ENCODE assay signal across 9 cellular contexts in genomic region chr20:4018015-4018748, GRCh38. TPM values are rescaled to one million over a fixed set of nuclear protein-coding genes. Genes with fewer than 3 reads are reported as not detected.
A peak's percentile ranks its signal among the peaks of the same experiment; 100 is the strongest.
DNase-seq lines count a peak whose midpoint lies in the region; TF ChIP-seq lines count a peak whose summit lies in the region.
"Had no signal": no experiment of that assay in that cellular context is flagged by ENCODE, and none has a peak within 500 bp of the region (broad histone marks: within the 10 kb centered on the region; RNA-seq: fewer than 3 reads in every experiment).

No MANE protein-coding gene starts in this region.

- H3K4me2 ChIP-seq in Loucy (ENCODE audit: low read depth, low read length, poor library complexity, severe bottlenecking), result no peak overlapping the region

- no peak overlapping the region for H3K9ac ChIP-seq in Loucy (ENCODE audit: low read depth, low read length, poor library complexity, severe bottlenecking)

- peaks cover 5% of the 10 kb centered on the region for H4K20me1 ChIP-seq in Loucy (ENCODE audit: insufficient read depth, low read length, poor library complexity, severe bottlenecking)

- TF ChIP-seq CTCF in Loucy (conservative IDR thresholded peaks at IDR 0.05; ENCODE audit: low read length) (no peak), epithelial cell of esophagus (IDR thresholded peaks at IDR 0.05; ENCODE audit: insufficient read depth, low read depth, low read length, missing control alignments) (no peak)

- H3K36me3 ChIP-seq in Loucy (ENCODE audit: insufficient read depth, low read length) (no peaks in the 10 kb centered on the region), HAP-1 (replicated peaks) (no peaks in the 10 kb centered on the region)

- H3K9me2 ChIP-seq in Loucy (replicated peaks; ENCODE audit: low read depth, low read length), result no peaks in the 10 kb centered on the region

- H2AFZ ChIP-seq in Loucy (ENCODE audit: low read length), result 0 out of 2 replicates have a peak overlapping the region, but pooled peaks have one; percentile 50

- DNase-seq in NCI-H510A treated with DMSO at 0.1 percent for 48 hours (lab: John Stamatoyannopoulos, UW) (peak; percentile 32), NCI-H510A (lab: John Stamatoyannopoulos, UW) (no peak), epithelial cell of esophagus (ENCODE audit: low read depth) (peak; percentile 84), renal cortical epithelial cell (ENCODE audit: low read depth) (peak; percentile 29), amygdala (lab: John Stamatoyannopoulos, UW) (no peak), HAP-1 (ENCODE audit: low spot score in 2 of 2) (no peak), NCI-H345 treated with DMSO at 0.1 percent for 48 hours (lab: John Stamatoyannopoulos, UW; ENCODE audit: unreplicated experiment) (no peak)
- DNase-seq: GDM1 had no signal

- H3K27me3 ChIP-seq in Loucy (ENCODE audit: insufficient read depth, low read length, poor library complexity, severe bottlenecking), result no peaks in the 10 kb centered on the region
- 0 out of 2 replicates have a peak, but pooled peaks cover 5% of the 10 kb centered on the region for H3K27me3 ChIP-seq in HAP-1 (ENCODE audit: low read depth)

- H3K9me3 ChIP-seq in Loucy (ENCODE audit: insufficient read depth, low read depth, low read length), result no peaks in the 10 kb centered on the region
- no peaks in the 10 kb centered on the region for H3K9me3 ChIP-seq in HAP-1

- H3K4me1 ChIP-seq in Loucy (ENCODE audit: insufficient read depth, low read length, poor library complexity, severe bottlenecking), result peaks cover 32% of the 10 kb centered on the region
- H3K4me1 ChIP-seq in HAP-1, result peaks cover 18% of the 10 kb centered on the region

- H3K79me2 ChIP-seq in Loucy (ENCODE audit: insufficient read depth, low read length), result peaks cover 21% of the 10 kb centered on the region

- H3K4me3 ChIP-seq in Loucy (ENCODE audit: low read length, poor library complexity, severe bottlenecking) (no peak overlapping the region), epithelial cell of esophagus (ENCODE audit: low read length) (no peak overlapping the region), HAP-1 (no peak overlapping the region)

- in situ Hi-C loops in HAP-1 (cut with MboI; ENCODE audit: low sequenced_read_pairs), result loop anchor here (10.0 kb wide), 1 partner anchor 67 kb away; no protein-coding TSS in a partner anchor

- no peaks in the 10 kb centered on the region for H3F3A ChIP-seq in Loucy (ENCODE audit: low read depth)

RNA-seq across cellular contexts. Expression of gene RNF24, which starts 2.8 kb away (rescaled TPM):
- 2.1 and 7.3 TPM in 2 replicates for total RNA-seq in renal cortical epithelial cell

Comparison
In these comparisons a context has a peak if more than half of its experiments do, and no peak if none do; other contexts are left out.
1. DNase-seq: peak in NCI-H510A treated with DMSO at 0.1 percent for 48 hours (single experiment), epithelial cell of esophagus (single experiment) and renal cortical epithelial cell (single experiment); none in NCI-H510A (single experiment), amygdala (0 of 56), HAP-1 (0 of 2) and NCI-H345 treated with DMSO at 0.1 percent for 48 hours (single experiment).